1 cellular context compared by ENCODE assay signal in genomic region chr19:46727036-46727501, GRCh38.
TF ChIP-seq lines count a peak whose summit lies in the region.

No MANE protein-coding gene starts in this region.

TF ChIP-seq in endothelial cell of umbilical vein, 7 proteins besides CTCF, POLR2A, EP300 and RAD21:
- TF ChIP-seq POLR2AphosphoS5 (IDR thresholded peaks at IDR 0.05; ENCODE audit: insufficient read depth, low read depth, low read length) (no peak), GATA2 (IDR thresholded peaks at IDR 0.05; ENCODE audit: insufficient read depth, insufficient read length, low read depth, low read length) (no peak), JUN (IDR thresholded peaks at IDR 0.05; ENCODE audit: borderline replicate concordance, insufficient read depth, insufficient read length, low read depth) (no peak), FOS (IDR thresholded peaks at IDR 0.05; ENCODE audit: borderline replicate concordance, insufficient read depth, low read length) (no peak), EZH2 (IDR thresholded peaks at IDR 0.05; ENCODE audit: borderline replicate concordance, low read depth, low read length, severe bottlenecking) (no peak), MAX (IDR thresholded peaks at IDR 0.05; ENCODE audit: insufficient read depth, insufficient read length) (no peak), MYC (IDR thresholded peaks at IDR 0.05; ENCODE audit: low read depth, low read length) (no peak)
